20 cellular contexts compared by ENCODE assay signal in the genomic region with DNA sequence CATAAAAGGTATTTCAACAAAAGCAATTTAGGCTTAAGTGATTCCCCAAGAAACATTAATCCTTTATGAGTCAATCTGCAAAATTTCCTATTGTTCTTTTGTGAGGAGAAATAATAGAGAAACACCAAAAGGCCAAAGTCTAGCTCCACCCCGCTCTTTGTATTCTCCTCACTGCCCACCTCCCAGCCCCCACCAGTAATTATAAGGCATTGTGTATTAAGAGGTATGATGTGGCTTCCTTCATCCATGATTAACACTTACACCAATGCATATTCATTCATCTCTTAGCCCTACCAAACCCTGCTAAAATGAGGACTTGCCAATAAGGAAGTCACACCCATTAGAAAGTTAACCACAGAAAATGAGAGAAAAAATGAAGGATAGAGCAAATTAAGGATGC.
"Had no signal": no experiment of that assay in that cellular context is flagged by ENCODE, and none has a peak within 500 bp of the region (broad histone marks: within the 10 kb centered on the region; RNA-seq: fewer than 3 reads in every experiment).

No MANE protein-coding gene starts in this region.

- H3K4me1 ChIP-seq: testis had no signal

- ATAC-seq: activated T-helper 17 cell treated with anti-CD3 and anti-CD28 coated beads, Interleukin-2, amount 50 U/mL, for 72 hours; natural killer cell; T-cell had no signal

- FAIRE-seq: endometrium had no signal

- DNase-seq: activated B cell treated with CpG ODN at 0.5 μM for 24 hours; activated CD4-positive, alpha-beta T cell treated with anti-CD3 and anti-CD28 coated beads, Interleukin-2, amount 10 ng/mL, durations not matched to agents 24 days and 14 days; activated CD8-positive, alpha-beta memory T cell treated with anti-CD3 and anti-CD28 coated beads for 24 hours; activated naive CD4-positive, alpha-beta T cell treated with anti-CD3 and anti-CD28 coated beads, Interleukin-2, amount 10 ng/mL, durations not matched to agents 7 days and 5 days; activated T-cell treated with anti-CD3 and anti-CD28 coated beads for 4 hours; dorsolateral prefrontal cortex; esophagus squamous epithelium; glutamatergic neuron; left lung; natural killer cell; stimulated activated CD4-positive, alpha-beta T cell treated with anti-CD3 and anti-CD28 coated beads, Interleukin-15, amount 100 ng/mL, for 24 hours; stimulated activated CD4-positive, alpha-beta T cell treated with anti-CD3 and anti-CD28 coated beads, Interleukin-4, amount 100 ng/mL, for 24 hours; T-cell; T1000; testis; upper lobe of right lung had no signal

- H3K27ac Mint-ChIP-seq: activated B cell treated with CpG ODN at 0.5 μM for 24 hours; activated CD4-positive, alpha-beta T cell treated with anti-CD3 and anti-CD28 coated beads, Interleukin-2, amount 10 ng/mL, durations not matched to agents 24 days and 14 days; activated naive CD4-positive, alpha-beta T cell treated with anti-CD3 and anti-CD28 coated beads, Interleukin-2, amount 10 ng/mL, durations not matched to agents 7 days and 5 days; activated T-helper 17 cell treated with anti-CD3 and anti-CD28 coated beads, Interleukin-2, amount 50 U/mL, for 72 hours; memory B cell; natural killer cell; stimulated activated naive CD8-positive, alpha-beta T cell treated with anti-CD3 and anti-CD28 coated beads, Interleukin-15, Interleukin-2, amounts not matched to agents 100 ng/mL and 50 ng/mL, for 24 hours; T-cell had no signal

- H3K27me3 Mint-ChIP-seq: activated B cell treated with CpG ODN at 0.5 μM for 24 hours; activated CD4-positive, alpha-beta T cell treated with anti-CD3 and anti-CD28 coated beads, Interleukin-2, amount 10 ng/mL, durations not matched to agents 24 days and 14 days; activated naive CD4-positive, alpha-beta T cell treated with anti-CD3 and anti-CD28 coated beads, Interleukin-2, amount 10 ng/mL, durations not matched to agents 7 days and 5 days; activated T-helper 17 cell treated with anti-CD3 and anti-CD28 coated beads, Interleukin-2, amount 50 U/mL, for 72 hours; memory B cell; stimulated activated naive CD8-positive, alpha-beta T cell treated with anti-CD3 and anti-CD28 coated beads, Interleukin-15, Interleukin-2, amounts not matched to agents 100 ng/mL and 50 ng/mL, for 24 hours; T-cell had no signal

- H3K27me3 ChIP-seq: esophagus squamous epithelium, left lung, testis, upper lobe of right lung had no signal

- H3K36me3 ChIP-seq: esophagus squamous epithelium, left lung, upper lobe of right lung had no signal

- H3K9me3 Mint-ChIP-seq: activated B cell treated with CpG ODN at 0.5 μM for 24 hours; activated CD4-positive, alpha-beta T cell treated with anti-CD3 and anti-CD28 coated beads, Interleukin-2, amount 10 ng/mL, durations not matched to agents 24 days and 14 days; activated naive CD4-positive, alpha-beta T cell treated with anti-CD3 and anti-CD28 coated beads, Interleukin-2, amount 10 ng/mL, durations not matched to agents 7 days and 5 days; memory B cell; natural killer cell; stimulated activated naive CD8-positive, alpha-beta T cell treated with anti-CD3 and anti-CD28 coated beads, Interleukin-15, Interleukin-2, amounts not matched to agents 100 ng/mL and 50 ng/mL, for 24 hours had no signal

- H3K36me3 Mint-ChIP-seq: activated naive CD4-positive, alpha-beta T cell treated with anti-CD3 and anti-CD28 coated beads, Interleukin-2, amount 10 ng/mL, durations not matched to agents 7 days and 5 days; memory B cell; natural killer cell; T-cell had no signal

- H3K4me1 Mint-ChIP-seq: activated CD4-positive, alpha-beta T cell treated with anti-CD3 and anti-CD28 coated beads, Interleukin-2, amount 10 ng/mL, durations not matched to agents 24 days and 14 days; activated naive CD4-positive, alpha-beta T cell treated with anti-CD3 and anti-CD28 coated beads, Interleukin-2, amount 10 ng/mL, durations not matched to agents 7 days and 5 days had no signal

- H3K4me3 Mint-ChIP-seq: activated B cell treated with CpG ODN at 0.5 μM for 24 hours; activated CD4-positive, alpha-beta T cell treated with anti-CD3 and anti-CD28 coated beads, Interleukin-2, amount 10 ng/mL, durations not matched to agents 24 days and 14 days; activated naive CD4-positive, alpha-beta T cell treated with anti-CD3 and anti-CD28 coated beads, Interleukin-2, amount 10 ng/mL, durations not matched to agents 7 days and 5 days; activated T-helper 17 cell treated with anti-CD3 and anti-CD28 coated beads, Interleukin-2, amount 50 U/mL, for 72 hours; memory B cell; stimulated activated naive CD8-positive, alpha-beta T cell treated with anti-CD3 and anti-CD28 coated beads, Interleukin-15, Interleukin-2, amounts not matched to agents 100 ng/mL and 50 ng/mL, for 24 hours; T-cell had no signal

- H3K9me3 ChIP-seq: esophagus squamous epithelium, left lung, testis, upper lobe of right lung had no signal

- H3K4me3 ChIP-seq: esophagus squamous epithelium, left lung, testis, upper lobe of right lung had no signal

- H3K27ac ChIP-seq: dorsolateral prefrontal cortex, left lung, testis, upper lobe of right lung had no signal
